Comparison of ENCODE assay signal across 1 cellular context in the genomic region with DNA sequence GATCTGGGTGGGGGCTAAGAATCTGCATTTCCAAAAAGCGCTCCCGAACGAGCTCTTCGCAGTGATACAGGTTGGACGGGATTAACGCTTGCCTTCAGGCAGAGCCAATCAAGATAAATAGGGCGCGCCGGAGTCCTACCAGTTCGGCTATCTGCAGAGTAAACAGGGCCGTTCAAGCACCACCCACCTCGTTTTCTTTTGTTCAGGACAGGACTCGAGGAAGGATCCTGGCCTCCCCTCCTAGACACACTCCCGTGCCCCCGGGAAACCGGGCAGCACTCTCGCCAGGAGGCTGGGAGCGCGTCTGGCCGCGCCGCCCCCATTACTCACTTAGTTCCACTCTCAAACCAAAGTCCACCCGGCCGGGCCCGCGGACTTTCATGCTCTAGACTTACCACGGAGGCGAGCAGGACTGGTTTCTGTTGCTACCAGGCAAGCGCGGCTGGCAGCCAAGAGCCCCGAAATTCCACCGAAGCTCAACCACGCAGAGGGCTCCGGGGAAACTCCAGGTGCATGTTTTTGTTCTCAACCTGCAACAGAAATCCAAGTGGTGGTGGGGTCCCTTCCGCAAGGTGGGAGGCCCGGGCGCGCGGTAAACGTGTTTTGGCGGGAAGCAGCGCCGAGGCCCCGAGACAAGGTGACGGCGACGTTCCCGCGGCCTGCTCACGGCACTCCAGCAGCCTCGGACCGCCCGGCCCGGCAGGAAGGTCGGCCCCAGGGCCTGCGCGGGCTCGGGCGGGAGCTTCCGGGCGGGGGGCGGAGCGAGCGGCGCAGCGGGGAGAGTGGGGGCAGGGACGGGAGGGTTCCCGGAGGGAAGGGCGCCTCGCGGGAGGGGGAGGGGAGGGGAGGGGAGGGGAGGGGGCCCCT.
TF ChIP-seq lines count a peak whose summit lies in the region.

No MANE protein-coding gene starts in this region.

TF ChIP-seq in HepG2, 621 proteins besides CTCF, POLR2A, EP300 and RAD21 (continued from another document and continues in another):
- TF ChIP-seq, protein P1, sequence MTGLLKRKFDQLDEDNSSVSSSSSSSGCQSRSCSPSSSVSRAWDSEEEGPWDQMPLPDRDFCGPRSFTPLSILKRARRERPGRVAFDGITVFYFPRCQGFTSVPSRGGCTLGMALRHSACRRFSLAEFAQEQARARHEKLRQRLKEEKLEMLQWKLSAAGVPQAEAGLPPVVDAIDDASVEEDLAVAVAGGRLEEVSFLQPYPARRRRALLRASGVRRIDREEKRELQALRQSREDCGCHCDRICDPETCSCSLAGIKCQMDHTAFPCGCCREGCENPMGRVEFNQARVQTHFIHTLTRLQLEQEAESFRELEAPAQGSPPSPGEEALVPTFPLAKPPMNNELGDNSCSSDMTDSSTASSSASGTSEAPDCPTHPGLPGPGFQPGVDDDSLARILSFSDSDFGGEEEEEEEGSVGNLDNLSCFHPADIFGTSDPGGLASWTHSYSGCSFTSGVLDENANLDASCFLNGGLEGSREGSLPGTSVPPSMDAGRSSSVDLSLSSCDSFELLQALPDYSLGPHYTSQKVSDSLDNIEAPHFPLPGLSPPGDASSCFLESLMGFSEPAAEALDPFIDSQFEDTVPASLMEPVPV (CRISPR knock-in tag; IDR thresholded peaks at IDR 0.05), result peak; percentile 14; the same call in 1 of the 2 replicates
- TF ChIP-seq THAP11 (CRISPR knock-in tag; IDR thresholded peaks at IDR 0.05) (no peak), HES4 (CRISPR knock-in tag; IDR thresholded peaks at IDR 0.05; ENCODE audit: borderline replicate concordance) (0 out of 2 replicates have a peak, but pooled peaks have one; percentile 16), SP4 (CRISPR knock-in tag; IDR thresholded peaks at IDR 0.05) (peak; percentile 16; the same call in 1 of the 2 replicates), ZNF124 (CRISPR knock-in tag; IDR thresholded peaks at IDR 0.05) (peak; percentile 37; the same call in 1 of the 2 replicates), ZNF746 (CRISPR knock-in tag; IDR thresholded peaks at IDR 0.05) (no peak; the same call in 1 of the 2 replicates), MED1 (CRISPR knock-in tag; IDR thresholded peaks at IDR 0.05) (peak; percentile 43; the same call in 1 of the 2 replicates), CBX2 (IDR thresholded peaks at IDR 0.05; ENCODE audit: low read depth, low read length) (no peak), CBX2 (CRISPR knock-in tag; IDR thresholded peaks at IDR 0.05; ENCODE audit: low read depth) (no peak), ZNF354B (CRISPR knock-in tag; IDR thresholded peaks at IDR 0.05) (no peak), ZNF225 (CRISPR knock-in tag; IDR thresholded peaks at IDR 0.05) (no peak), ELF3 (CRISPR knock-in tag; IDR thresholded peaks at IDR 0.05) (no peak), PPARG (CRISPR knock-in tag; conservative IDR thresholded peaks at IDR 0.05) (no peak), POLR2AphosphoS5 (IDR thresholded peaks at IDR 0.05; ENCODE audit: low read depth, low read length) (peak; percentile 45), CCAR2 (optimal IDR thresholded peaks at IDR 0.05; ENCODE audit: low read depth, low read length) (no peak), ASH2L (IDR thresholded peaks at IDR 0.05; ENCODE audit: insufficient read length, low read depth, low read length) (peak; percentile 76), ARID2 (CRISPR knock-in tag; IDR thresholded peaks at IDR 0.05; ENCODE audit: borderline replicate concordance) (no peak), ZNF343 (CRISPR knock-in tag; IDR thresholded peaks at IDR 0.05) (no peak; the same call in none of the 2 replicates), PCBP2 (optimal IDR thresholded peaks at IDR 0.05; ENCODE audit: low read depth, low read length, poor library complexity, severe bottlenecking) (no peak), ELF1 (CRISPR knock-in tag; IDR thresholded peaks at IDR 0.05) (no peak; the same call in 1 of the 2 replicates), NCOA2 (CRISPR knock-in tag; IDR thresholded peaks at IDR 0.05) (no peak), NCOA5 (CRISPR knock-in tag; IDR thresholded peaks at IDR 0.05) (no peak), DMAP1 (CRISPR knock-in tag; IDR thresholded peaks at IDR 0.05) (no peak)
- TF ChIP-seq, protein P2, sequence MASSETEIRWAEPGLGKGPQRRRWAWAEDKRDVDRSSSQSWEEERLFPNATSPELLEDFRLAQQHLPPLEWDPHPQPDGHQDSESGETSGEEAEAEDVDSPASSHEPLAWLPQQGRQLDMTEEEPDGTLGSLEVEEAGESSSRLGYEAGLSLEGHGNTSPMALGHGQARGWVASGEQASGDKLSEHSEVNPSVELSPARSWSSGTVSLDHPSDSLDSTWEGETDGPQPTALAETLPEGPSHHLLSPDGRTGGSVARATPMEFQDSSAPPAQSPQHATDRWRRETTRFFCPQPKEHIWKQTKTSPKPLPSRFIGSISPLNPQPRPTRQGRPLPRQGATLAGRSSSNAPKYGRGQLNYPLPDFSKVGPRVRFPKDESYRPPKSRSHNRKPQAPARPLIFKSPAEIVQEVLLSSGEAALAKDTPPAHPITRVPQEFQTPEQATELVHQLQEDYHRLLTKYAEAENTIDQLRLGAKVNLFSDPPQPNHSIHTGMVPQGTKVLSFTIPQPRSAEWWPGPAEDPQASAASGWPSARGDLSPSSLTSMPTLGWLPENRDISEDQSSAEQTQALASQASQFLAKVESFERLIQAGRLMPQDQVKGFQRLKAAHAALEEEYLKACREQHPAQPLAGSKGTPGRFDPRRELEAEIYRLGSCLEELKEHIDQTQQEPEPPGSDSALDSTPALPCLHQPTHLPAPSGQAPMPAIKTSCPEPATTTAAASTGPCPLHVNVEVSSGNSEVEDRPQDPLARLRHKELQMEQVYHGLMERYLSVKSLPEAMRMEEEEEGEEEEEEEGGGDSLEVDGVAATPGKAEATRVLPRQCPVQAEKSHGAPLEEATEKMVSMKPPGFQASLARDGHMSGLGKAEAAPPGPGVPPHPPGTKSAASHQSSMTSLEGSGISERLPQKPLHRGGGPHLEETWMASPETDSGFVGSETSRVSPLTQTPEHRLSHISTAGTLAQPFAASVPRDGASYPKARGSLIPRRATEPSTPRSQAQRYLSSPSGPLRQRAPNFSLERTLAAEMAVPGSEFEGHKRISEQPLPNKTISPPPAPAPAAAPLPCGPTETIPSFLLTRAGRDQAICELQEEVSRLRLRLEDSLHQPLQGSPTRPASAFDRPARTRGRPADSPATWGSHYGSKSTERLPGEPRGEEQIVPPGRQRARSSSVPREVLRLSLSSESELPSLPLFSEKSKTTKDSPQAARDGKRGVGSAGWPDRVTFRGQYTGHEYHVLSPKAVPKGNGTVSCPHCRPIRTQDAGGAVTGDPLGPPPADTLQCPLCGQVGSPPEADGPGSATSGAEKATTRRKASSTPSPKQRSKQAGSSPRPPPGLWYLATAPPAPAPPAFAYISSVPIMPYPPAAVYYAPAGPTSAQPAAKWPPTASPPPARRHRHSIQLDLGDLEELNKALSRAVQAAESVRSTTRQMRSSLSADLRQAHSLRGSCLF (CRISPR knock-in tag; IDR thresholded peaks at IDR 0.05; ENCODE audit: borderline replicate concordance), result no peak
- TF ChIP-seq, protein P3, sequence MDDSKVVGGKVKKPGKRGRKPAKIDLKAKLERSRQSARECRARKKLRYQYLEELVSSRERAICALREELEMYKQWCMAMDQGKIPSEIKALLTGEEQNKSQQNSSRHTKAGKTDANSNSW (CRISPR knock-in tag; IDR thresholded peaks at IDR 0.05; ENCODE audit: borderline replicate concordance), result no peak
- TF ChIP-seq, protein P4, sequence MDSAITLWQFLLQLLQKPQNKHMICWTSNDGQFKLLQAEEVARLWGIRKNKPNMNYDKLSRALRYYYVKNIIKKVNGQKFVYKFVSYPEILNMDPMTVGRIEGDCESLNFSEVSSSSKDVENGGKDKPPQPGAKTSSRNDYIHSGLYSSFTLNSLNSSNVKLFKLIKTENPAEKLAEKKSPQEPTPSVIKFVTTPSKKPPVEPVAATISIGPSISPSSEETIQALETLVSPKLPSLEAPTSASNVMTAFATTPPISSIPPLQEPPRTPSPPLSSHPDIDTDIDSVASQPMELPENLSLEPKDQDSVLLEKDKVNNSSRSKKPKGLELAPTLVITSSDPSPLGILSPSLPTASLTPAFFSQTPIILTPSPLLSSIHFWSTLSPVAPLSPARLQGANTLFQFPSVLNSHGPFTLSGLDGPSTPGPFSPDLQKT (CRISPR knock-in tag; IDR thresholded peaks at IDR 0.05; ENCODE audit: borderline replicate concordance), result no peak
- TF ChIP-seq, protein P5, sequence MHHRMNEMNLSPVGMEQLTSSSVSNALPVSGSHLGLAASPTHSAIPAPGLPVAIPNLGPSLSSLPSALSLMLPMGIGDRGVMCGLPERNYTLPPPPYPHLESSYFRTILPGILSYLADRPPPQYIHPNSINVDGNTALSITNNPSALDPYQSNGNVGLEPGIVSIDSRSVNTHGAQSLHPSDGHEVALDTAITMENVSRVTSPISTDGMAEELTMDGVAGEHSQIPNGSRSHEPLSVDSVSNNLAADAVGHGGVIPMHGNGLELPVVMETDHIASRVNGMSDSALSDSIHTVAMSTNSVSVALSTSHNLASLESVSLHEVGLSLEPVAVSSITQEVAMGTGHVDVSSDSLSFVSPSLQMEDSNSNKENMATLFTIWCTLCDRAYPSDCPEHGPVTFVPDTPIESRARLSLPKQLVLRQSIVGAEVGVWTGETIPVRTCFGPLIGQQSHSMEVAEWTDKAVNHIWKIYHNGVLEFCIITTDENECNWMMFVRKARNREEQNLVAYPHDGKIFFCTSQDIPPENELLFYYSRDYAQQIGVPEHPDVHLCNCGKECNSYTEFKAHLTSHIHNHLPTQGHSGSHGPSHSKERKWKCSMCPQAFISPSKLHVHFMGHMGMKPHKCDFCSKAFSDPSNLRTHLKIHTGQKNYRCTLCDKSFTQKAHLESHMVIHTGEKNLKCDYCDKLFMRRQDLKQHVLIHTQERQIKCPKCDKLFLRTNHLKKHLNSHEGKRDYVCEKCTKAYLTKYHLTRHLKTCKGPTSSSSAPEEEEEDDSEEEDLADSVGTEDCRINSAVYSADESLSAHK (CRISPR knock-in tag; IDR thresholded peaks at IDR 0.05; ENCODE audit: borderline replicate concordance), result no peak
- TF ChIP-seq, protein P6, sequence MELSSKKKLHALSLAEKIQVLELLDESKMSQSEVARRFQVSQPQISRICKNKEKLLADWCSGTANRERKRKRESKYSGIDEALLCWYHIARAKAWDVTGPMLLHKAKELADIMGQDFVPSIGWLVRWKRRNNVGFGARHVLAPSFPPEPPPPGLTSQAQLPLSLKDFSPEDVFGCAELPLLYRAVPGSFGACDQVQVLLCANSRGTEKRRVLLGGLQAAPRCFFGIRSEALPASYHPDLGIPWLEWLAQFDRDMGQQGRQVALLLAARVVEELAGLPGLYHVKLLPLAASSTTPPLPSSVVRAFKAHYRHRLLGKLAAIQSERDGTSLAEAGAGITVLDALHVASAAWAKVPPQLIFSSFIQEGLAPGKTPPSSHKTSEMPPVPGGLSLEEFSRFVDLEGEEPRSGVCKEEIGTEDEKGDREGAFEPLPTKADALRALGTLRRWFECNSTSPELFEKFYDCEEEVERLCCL (CRISPR knock-in tag; IDR thresholded peaks at IDR 0.05; ENCODE audit: borderline replicate concordance), result no peak
- TF ChIP-seq, protein P7, sequence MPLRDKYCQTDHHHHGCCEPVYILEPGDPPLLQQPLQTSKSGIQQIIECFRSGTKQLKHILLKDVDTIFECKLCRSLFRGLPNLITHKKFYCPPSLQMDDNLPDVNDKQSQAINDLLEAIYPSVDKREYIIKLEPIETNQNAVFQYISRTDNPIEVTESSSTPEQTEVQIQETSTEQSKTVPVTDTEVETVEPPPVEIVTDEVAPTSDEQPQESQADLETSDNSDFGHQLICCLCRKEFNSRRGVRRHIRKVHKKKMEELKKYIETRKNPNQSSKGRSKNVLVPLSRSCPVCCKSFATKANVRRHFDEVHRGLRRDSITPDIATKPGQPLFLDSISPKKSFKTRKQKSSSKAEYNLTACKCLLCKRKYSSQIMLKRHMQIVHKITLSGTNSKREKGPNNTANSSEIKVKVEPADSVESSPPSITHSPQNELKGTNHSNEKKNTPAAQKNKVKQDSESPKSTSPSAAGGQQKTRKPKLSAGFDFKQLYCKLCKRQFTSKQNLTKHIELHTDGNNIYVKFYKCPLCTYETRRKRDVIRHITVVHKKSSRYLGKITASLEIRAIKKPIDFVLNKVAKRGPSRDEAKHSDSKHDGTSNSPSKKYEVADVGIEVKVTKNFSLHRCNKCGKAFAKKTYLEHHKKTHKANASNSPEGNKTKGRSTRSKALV (CRISPR knock-in tag; IDR thresholded peaks at IDR 0.05), result 0 out of 2 replicates have a peak, but pooled peaks have one; percentile 40
- TF ChIP-seq, protein P8, sequence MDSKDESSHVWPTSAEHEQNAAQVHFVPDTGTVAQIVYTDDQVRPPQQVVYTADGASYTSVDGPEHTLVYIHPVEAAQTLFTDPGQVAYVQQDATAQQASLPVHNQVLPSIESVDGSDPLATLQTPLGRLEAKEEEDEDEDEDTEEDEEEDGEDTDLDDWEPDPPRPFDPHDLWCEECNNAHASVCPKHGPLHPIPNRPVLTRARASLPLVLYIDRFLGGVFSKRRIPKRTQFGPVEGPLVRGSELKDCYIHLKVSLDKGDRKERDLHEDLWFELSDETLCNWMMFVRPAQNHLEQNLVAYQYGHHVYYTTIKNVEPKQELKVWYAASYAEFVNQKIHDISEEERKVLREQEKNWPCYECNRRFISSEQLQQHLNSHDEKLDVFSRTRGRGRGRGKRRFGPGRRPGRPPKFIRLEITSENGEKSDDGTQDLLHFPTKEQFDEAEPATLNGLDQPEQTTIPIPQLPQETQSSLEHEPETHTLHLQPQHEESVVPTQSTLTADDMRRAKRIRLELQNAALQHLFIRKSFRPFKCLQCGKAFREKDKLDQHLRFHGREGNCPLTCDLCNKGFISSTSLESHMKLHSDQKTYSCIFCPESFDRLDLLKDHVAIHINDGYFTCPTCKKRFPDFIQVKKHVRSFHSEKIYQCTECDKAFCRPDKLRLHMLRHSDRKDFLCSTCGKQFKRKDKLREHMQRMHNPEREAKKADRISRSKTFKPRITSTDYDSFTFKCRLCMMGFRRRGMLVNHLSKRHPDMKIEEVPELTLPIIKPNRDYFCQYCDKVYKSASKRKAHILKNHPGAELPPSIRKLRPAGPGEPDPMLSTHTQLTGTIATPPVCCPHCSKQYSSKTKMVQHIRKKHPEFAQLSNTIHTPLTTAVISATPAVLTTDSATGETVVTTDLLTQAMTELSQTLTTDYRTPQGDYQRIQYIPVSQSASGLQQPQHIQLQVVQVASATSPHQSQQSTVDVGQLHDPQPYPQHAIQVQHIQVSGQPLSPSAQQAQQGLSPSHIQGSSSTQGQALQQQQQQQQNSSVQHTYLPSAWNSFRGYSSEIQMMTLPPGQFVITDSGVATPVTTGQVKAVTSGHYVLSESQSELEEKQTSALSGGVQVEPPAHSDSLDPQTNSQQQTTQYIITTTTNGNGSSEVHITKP (CRISPR knock-in tag; IDR thresholded peaks at IDR 0.05; ENCODE audit: low read depth), result no peak
- TF ChIP-seq, protein P9, sequence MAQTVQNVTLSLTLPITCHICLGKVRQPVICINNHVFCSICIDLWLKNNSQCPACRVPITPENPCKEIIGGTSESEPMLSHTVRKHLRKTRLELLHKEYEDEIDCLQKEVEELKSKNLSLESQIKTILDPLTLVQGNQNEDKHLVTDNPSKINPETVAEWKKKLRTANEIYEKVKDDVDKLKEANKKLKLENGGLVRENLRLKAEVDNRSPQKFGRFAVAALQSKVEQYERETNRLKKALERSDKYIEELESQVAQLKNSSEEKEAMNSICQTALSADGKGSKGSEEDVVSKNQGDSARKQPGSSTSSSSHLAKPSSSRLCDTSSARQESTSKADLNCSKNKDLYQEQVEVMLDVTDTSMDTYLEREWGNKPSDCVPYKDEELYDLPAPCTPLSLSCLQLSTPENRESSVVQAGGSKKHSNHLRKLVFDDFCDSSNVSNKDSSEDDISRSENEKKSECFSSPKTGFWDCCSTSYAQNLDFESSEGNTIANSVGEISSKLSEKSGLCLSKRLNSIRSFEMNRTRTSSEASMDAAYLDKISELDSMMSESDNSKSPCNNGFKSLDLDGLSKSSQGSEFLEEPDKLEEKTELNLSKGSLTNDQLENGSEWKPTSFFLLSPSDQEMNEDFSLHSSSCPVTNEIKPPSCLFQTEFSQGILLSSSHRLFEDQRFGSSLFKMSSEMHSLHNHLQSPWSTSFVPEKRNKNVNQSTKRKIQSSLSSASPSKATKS (CRISPR knock-in tag; IDR thresholded peaks at IDR 0.05), result peak; percentile 18; the same call in 1 of the 2 replicates
